8 cellular contexts compared by ENCODE assay signal in genomic region chr2:180077295-180077906, GRCh38.
A peak's percentile ranks its signal among the peaks of the same experiment; 100 is the strongest.
DNase-seq lines count a peak whose midpoint lies in the region; ATAC-seq and TF ChIP-seq lines count a peak whose summit lies in the region.

No MANE protein-coding gene starts in this region.

- H3K4me3 Mint-ChIP-seq in chondrocyte (ENCODE audit: unreplicated experiment) = no peak overlapping the region

- H3K9me3 ChIP-seq in osteoblast (ENCODE audit: low read depth, low read length) = no peaks in the 10 kb centered on the region

- peaks cover 6% of the 10 kb centered on the region for H3K36me3 Mint-ChIP-seq in chondrocyte (ENCODE audit: low read depth)

- no peak for ATAC-seq in HG03025 (IDR thresholded peaks at IDR 0.05; ENCODE audit: low FRiP score, unreplicated experiment)
- no peak for ATAC-seq in GM21447 (IDR thresholded peaks at IDR 0.05; ENCODE audit: unreplicated experiment)

- peaks cover 11% of the 10 kb centered on the region for H3K27me3 Mint-ChIP-seq in chondrocyte (ENCODE audit: low read depth)

- DNase-seq in NCI-H2029 treated with DMSO at 0.1 percent for 48 hours (lab: John Stamatoyannopoulos, UW) (peak; percentile 28), NCI-H2029 (lab: John Stamatoyannopoulos, UW) (no peak), NB4 (ENCODE audit: low read depth) (peak; percentile 10), chondrocyte (ENCODE audit: low spot score) (no peak), osteoblast (ENCODE audit: insufficient read length, low spot score, missing footprints) (peak; percentile 62)
- DNase-seq in activated naive CD4-positive, alpha-beta T cell treated with anti-CD3 and anti-CD28 coated beads, Interleukin-2, amount 50 U/mL, for 16 hours = no peak

- peaks cover 7% of the 10 kb centered on the region for H3K4me1 Mint-ChIP-seq in chondrocyte (ENCODE audit: low read depth)

- no peak overlapping the region for H2AFZ ChIP-seq in osteoblast (ENCODE audit: low read length)

- H3K27me3 ChIP-seq in osteoblast (ENCODE audit: insufficient read depth, low read length) = peaks cover 3% of the 10 kb centered on the region

- peaks cover 25% of the 10 kb centered on the region for H3K9me3 Mint-ChIP-seq in chondrocyte (ENCODE audit: low read depth)

- H3K27ac Mint-ChIP-seq in chondrocyte (ENCODE audit: unreplicated experiment) = no peak overlapping the region

- no peak overlapping the region for H3K4me2 ChIP-seq in osteoblast (ENCODE audit: insufficient read depth, low read length)

- no peaks in the 10 kb centered on the region for H3K4me1 ChIP-seq in osteoblast (ENCODE audit: insufficient read depth, low read length)

- H3K4me3 ChIP-seq in NB4 (ENCODE audit: low read depth, low read length) (no peak overlapping the region), osteoblast (ENCODE audit: insufficient read depth, low read length) (no peak overlapping the region)

- TF ChIP-seq CTCF in NB4 (IDR thresholded peaks at IDR 0.05; ENCODE audit: low read depth, low read length) (peak; percentile 19), chondrocyte (IDR thresholded peaks at IDR 0.05) (peak; percentile 98), osteoblast (IDR thresholded peaks at IDR 0.05; ENCODE audit: extremely low read depth, low read depth, low read length) (peak; percentile 83)

- no peak for TF ChIP-seq POLR2A in NB4 (IDR thresholded peaks at IDR 0.05; ENCODE audit: extremely low read depth, insufficient read length)

- no peak overlapping the region for H3K27ac ChIP-seq in osteoblast (ENCODE audit: low read depth, low read length)

- H4K20me1 ChIP-seq in osteoblast (ENCODE audit: insufficient read depth, low read length) = no peaks in the 10 kb centered on the region

- no peaks in the 10 kb centered on the region for H3K79me2 ChIP-seq in osteoblast (ENCODE audit: insufficient read depth, low read length)

- no peaks in the 10 kb centered on the region for H3K36me3 ChIP-seq in osteoblast (ENCODE audit: insufficient read depth, low read length)

Comparison
In these comparisons a context has a peak if more than half of its experiments do, and no peak if none do; other contexts are left out.
1. DNase-seq: peak in NCI-H2029 treated with DMSO at 0.1 percent for 48 hours (single experiment), NB4 (single experiment) and osteoblast (single experiment); none in NCI-H2029 (single experiment), chondrocyte (single experiment) and activated naive CD4-positive, alpha-beta T cell treated with anti-CD3 and anti-CD28 coated beads, Interleukin-2, amount 50 U/mL, for 16 hours (single experiment).
2. CTCF ChIP-seq: peak in every context shown above with its lines; median percentile 98 in chondrocyte; 83 in osteoblast; 19 in NB4.